In genomic region chr7:2312272-2312929, GRCh38 we compare ENCODE assay signal across 13 cellular contexts. TPM values are rescaled to one million over a fixed set of nuclear protein-coding genes. Genes with fewer than 3 reads are reported as not detected.
DNase-seq lines count a peak whose midpoint lies in the region; ATAC-seq, FAIRE-seq and TF ChIP-seq lines count a peak whose summit lies in the region.
"Had no signal": no experiment of that assay in that cellular context is flagged by ENCODE, and none has a peak within 500 bp of the region (broad histone marks: within the 10 kb centered on the region; RNA-seq: fewer than 3 reads in every experiment).

No MANE protein-coding gene starts in this region.

- H3F3A ChIP-seq in GM23338 (replicated peaks; ENCODE audit: low read depth) = 0 out of 2 replicates have a peak, but pooled peaks cover 11% of the 10 kb centered on the region

- intact Hi-C loops in activated CD4-positive, alpha-beta T cell treated with anti-CD3 and anti-CD28 coated beads for 36 hours (cut with DNase I, micrococcal nuclease) = loop anchor here (5.0 kb wide), 2 partner anchors 320 to 1270 kb away; partner anchors contain the start of genes GPR146 (in 1 of the 2) and TTYH3 (in 1 of the 2)
- intact Hi-C loops in K562 (cut with micrococcal nuclease) = no loop called here

- peak overlapping the region; percentile 62 for H3K4me3 Mint-ChIP-seq in activated CD4-positive, alpha-beta T cell treated with anti-CD3 and anti-CD28 coated beads for 36 hours
- H3K4me3 Mint-ChIP-seq in GM23338 = peak overlapping the region; percentile 57

- POLR2A ChIA-PET in activated CD4-positive, alpha-beta T cell treated with anti-CD3 and anti-CD28 coated beads for 36 hours (lab: Charles Lee) = interaction anchor here (0.6 kb wide), 1 partner anchor 46 kb away, joined by 4 read pairs; no protein-coding TSS in a partner anchor
- POLR2A ChIA-PET in K562 (lab: Yijun Ruan, JAX) = interaction anchor here (0.7 to 1.7 kb wide), 3 partner anchors 8 to 94 kb away, joined by 4 to 5 read pairs (median 4); no protein-coding TSS in a partner anchor

- ATAC-seq in activated CD4-positive, alpha-beta T cell treated with anti-CD3 and anti-CD28 coated beads for 36 hours = no peak
- no peak for ATAC-seq in GM23338
- no peak for ATAC-seq in K562
- no peak for ATAC-seq in GM21526 (IDR thresholded peaks at IDR 0.05; ENCODE audit: low FRiP score, unreplicated experiment)

- H3K27ac Mint-ChIP-seq in activated CD4-positive, alpha-beta T cell treated with anti-CD3 and anti-CD28 coated beads for 36 hours = no peak overlapping the region
- H3K27ac Mint-ChIP-seq in GM23338 = no peak overlapping the region

- peaks cover 57% of the 10 kb centered on the region for H3K79me2 ChIP-seq in GM23338 (replicated peaks; ENCODE audit: insufficient read depth)
- H3K79me2 ChIP-seq in K562 (ENCODE audit: control insufficient read depth, insufficient read depth, low read length) = peaks cover 50% of the 10 kb centered on the region

- TF ChIP-seq EP300 in K562 (IDR thresholded peaks at IDR 0.05; ENCODE audit: low read length) = no peak

- H2AFZ ChIP-seq in GM23338 (no peak overlapping the region), K562 (ENCODE audit: low read depth, low read length) (no peak overlapping the region)

- peaks cover 10% of the 10 kb centered on the region for H3K4me1 ChIP-seq in GM23338 (ENCODE audit: insufficient read depth)
- H3K4me1 ChIP-seq in K562 (replicated peaks in 1 of 2; ENCODE audit: control insufficient read depth in 2 of 2, insufficient read depth in 2 of 2, low read length in 2 of 2) = peaks cover 9 to 36% of the 10 kb centered on the region in 2 experiments; a peak in 4 of 5 replicates

- H3K4me1 Mint-ChIP-seq in activated CD4-positive, alpha-beta T cell treated with anti-CD3 and anti-CD28 coated beads for 36 hours = peaks cover 13% of the 10 kb centered on the region
- H3K4me1 Mint-ChIP-seq in GM23338 = peaks cover 17% of the 10 kb centered on the region

- no peak for TF ChIP-seq CTCF in GM23338 (conservative IDR thresholded peaks at IDR 0.05; ENCODE audit: low read depth in 2 of 2)
- TF ChIP-seq CTCF in K562 (IDR thresholded peaks at IDR 0.05 in 2 of 3, conservative IDR thresholded peaks at IDR 0.05 in 1 of 3; ENCODE audit: insufficient read depth in 2 of 3, low read depth in 1 of 3, low read length in 3 of 3) = no peak
- TF ChIP-seq CTCF in retinal pigment epithelial cell (conservative IDR thresholded peaks at IDR 0.05; ENCODE audit: low read depth, low read length) = no peak

- no peaks in the 10 kb centered on the region for H4K20me1 ChIP-seq in GM23338 (replicated peaks; ENCODE audit: insufficient read depth)
- no peaks in the 10 kb centered on the region for H4K20me1 ChIP-seq in K562 (replicated peaks; ENCODE audit: control insufficient read depth, insufficient read depth, low read length)

- H3K4me3 ChIP-seq in GM23338 (no peak overlapping the region), K562 (no peak overlapping the region), retinal pigment epithelial cell (ENCODE audit: low read length) (peak overlapping the region; percentile 1)
- H3K4me3 ChIP-seq: tibial nerve had no signal

- H3K27me3 Mint-ChIP-seq in activated CD4-positive, alpha-beta T cell treated with anti-CD3 and anti-CD28 coated beads for 36 hours = no peaks in the 10 kb centered on the region
- H3K27me3 Mint-ChIP-seq in GM23338 (ENCODE audit: insufficient read depth, low read depth, poor library complexity) = peaks cover 8% of the 10 kb centered on the region

- FAIRE-seq in K562 (lab: Jason Lieb, UNC) = no peak

- H3K9ac ChIP-seq in K562 (ENCODE audit: insufficient read depth in 1 of 2, low read depth in 2 of 2, low read length in 2 of 2) = peak overlapping the region in 1 of 2 experiments; percentile 50; a peak in 1 of 4 replicates

- H3K27me3 ChIP-seq in GM23338 (ENCODE audit: insufficient read depth) (no peaks in the 10 kb centered on the region), K562 (ENCODE audit: control insufficient read depth in 2 of 2, insufficient read depth in 2 of 2, low read length in 2 of 2) (no peaks in the 10 kb centered on the region)
- H3K27me3 ChIP-seq: tibial nerve had no signal

- no peaks in the 10 kb centered on the region for H3K9me3 ChIP-seq in K562 (replicated peaks; ENCODE audit: control insufficient read depth, insufficient read depth, low read depth, low read length)
- H3K9me3 ChIP-seq: tibial nerve had no signal

- H3K36me3 ChIP-seq in GM23338 (ENCODE audit: insufficient read depth) (no peaks in the 10 kb centered on the region), K562 (ENCODE audit: control insufficient read depth, insufficient read depth, low read length) (peaks cover 10% of the 10 kb centered on the region; the same call in 2 of the 3 replicates)

- H3K27ac ChIP-seq in GM23338 (ENCODE audit: low read depth) = no peak overlapping the region
- H3K27ac ChIP-seq in K562 (ENCODE audit: extremely low read depth, low read depth, low read length) = 0 out of 3 replicates have a peak overlapping the region, but pooled peaks have one; percentile 23
- H3K27ac ChIP-seq: tibial nerve had no signal

- no peaks in the 10 kb centered on the region for H3K36me3 Mint-ChIP-seq in activated CD4-positive, alpha-beta T cell treated with anti-CD3 and anti-CD28 coated beads for 36 hours (ENCODE audit: low read depth)
- peaks cover 8% of the 10 kb centered on the region for H3K36me3 Mint-ChIP-seq in GM23338 (ENCODE audit: low read depth)

- DNase-seq in activated CD4-positive, alpha-beta T cell treated with anti-CD3 and anti-CD28 coated beads for 36 hours = no peak
- DNase-seq in activated CD4-positive, alpha-beta T cell treated with anti-CD3 and anti-CD28 coated beads, Interleukin-2, amount 50 U/mL, for 48 hours = no peak
- no peak for DNase-seq in GM23338 (ENCODE audit: low spot score)
- DNase-seq in K562 (ENCODE audit: extremely low read depth in 1 of 4, low spot score in 3 of 4) = no peak
- DNase-seq in retinal pigment epithelial cell (ENCODE audit: low read depth) = no peak
- DNase-seq in glomerular visceral epithelial cell (ENCODE audit: extremely low spot score) = no peak
- DNase-seq in superior temporal gyrus (ENCODE audit: extremely low spot score) = no peak
- DNase-seq: 8988T; activated CD8-positive, alpha-beta memory T cell treated with anti-CD3 and anti-CD28 coated beads for 24 hours; hippocampal formation; stimulated activated CD4-positive, alpha-beta T cell treated with anti-CD3 and anti-CD28 coated beads, Interleukin-2, amount 100 ng/mL, for 24 hours had no signal

- no peak for TF ChIP-seq POLR2A in K562 (conservative IDR thresholded peaks at IDR 0.05)

- CTCF ChIA-PET in activated CD4-positive, alpha-beta T cell treated with anti-CD3 and anti-CD28 coated beads for 36 hours (lab: Charles Lee) = no interaction called here
- CTCF ChIA-PET in K562 (lab: Yijun Ruan, JAX; ENCODE audit: low intra/inter-chr PET ratio) = no interaction called here

- H3K9me1 ChIP-seq in K562 (ENCODE audit: control insufficient read depth, insufficient read depth, low read length) = peaks cover 2% of the 10 kb centered on the region

- in situ Hi-C loops in K562 (cut with MboI) = no loop called here

- TF ChIP-seq RAD21 in K562 (CRISPR knock-in tag; conservative IDR thresholded peaks at IDR 0.05 in 1 of 2, IDR thresholded peaks at IDR 0.05 in 1 of 2) = no peak

- no peak overlapping the region for H3K4me2 ChIP-seq in GM23338
- H3K4me2 ChIP-seq in K562 (ENCODE audit: insufficient read depth, low read length) = peak overlapping the region; percentile 24; the same call in 1 of the 2 replicates

- no peaks in the 10 kb centered on the region for H3K9me3 Mint-ChIP-seq in activated CD4-positive, alpha-beta T cell treated with anti-CD3 and anti-CD28 coated beads for 36 hours (ENCODE audit: low read depth)
- H3K9me3 Mint-ChIP-seq in GM23338 = 0 out of 3 replicates have a peak, but pooled peaks cover 3% of the 10 kb centered on the region

- WGBS in K562 (ENCODE audit: insufficient coverage, low coverage, missing lambda C conversion rate) = 62% methylated on average over 15 of the region's 17 CpGs

- TSS peak; percentile 51 for BruUV-seq in K562 (replicated peaks; lab: Mats Ljungman, UMichigan)

- no peaks in the 10 kb centered on the region for H3K9me2 ChIP-seq in GM23338 (ENCODE audit: insufficient read depth)

RNA-seq across cellular contexts. Expression of gene SNX8, which starts 1.8 kb away (rescaled TPM):
- total RNA-seq in activated CD4-positive, alpha-beta T cell treated with anti-CD3 and anti-CD28 coated beads for 36 hours = 10 to 100 TPM; 37.1 to 42.4 TPM
- 15.6 and 44.3 TPM in 2 replicates for total RNA-seq in GM23338 (2014; rRNA removed; shearing (Covaris generic))
- polyA plus RNA-seq in GM23338 (2016; fragmentation: Nextera tagmentation; extraction: Ambion mirVana) (49.1 and 50.9 TPM in 2 replicates), K562 (2011; rRNA removed) (45.7 and 47.0 TPM in 2 replicates), K562 (2014; fragmentation: Illumina TruSeq; extraction: Trizol) (33.3 and 35.4 TPM in 2 replicates), K562 (2014; fragmentation: Nextera tagmentation; extraction: Ambion mirVana) (1 to 10 TPM; 2.7 to 7.7 TPM), K562 (2014; rRNA removed) (17.2 and 32.5 TPM in 2 replicates)
- 26.7 and 72.5 TPM in 2 replicates for total RNA-seq in K562 (2011; cell fraction: chromatin; rRNA removed; ENCODE audit: low replicate concordance)
- total RNA-seq in K562 (2011; cell fraction: nucleolus; rRNA removed) = 24.0 and 30.0 TPM in 2 replicates
- 21.8 and 23.5 TPM in 2 replicates for total RNA-seq in K562 (2011; cell fraction: nucleoplasm; rRNA removed)
- total RNA-seq in K562 (2014; rRNA removed) (5.5 and 9.1 TPM in 2 replicates), K562 (2014; rRNA removed; fragmentation: Illumina TruSeq; extraction: Trizol) (8.7 and 12.5 TPM in 2 replicates), K562 (2015; rRNA removed; fragmentation: Illumina TruSeq; extraction: Trizol) (15.9 and 16.9 TPM in 2 replicates), K562 (2021) (50.4 and 51.6 TPM in 2 replicates)
- polyA plus RNA-seq in K562 (2011; cell fraction: cytosol; rRNA removed) = 23.9 and 55.1 TPM in 2 replicates
- 30.5 and 42.3 TPM in 2 replicates for polyA plus RNA-seq in K562 (2011; cell fraction: nucleus; rRNA removed)
- 35.9 and 57.5 TPM in 2 replicates for polyA plus RNA-seq in K562 (2012)
- polyA minus RNA-seq in K562 (2011; rRNA and poly(A)+ RNA removed) = 25.4 and 40.0 TPM in 2 replicates
- polyA minus RNA-seq in K562 (2011; cell fraction: cytosol; rRNA and poly(A)+ RNA removed) = 16.8 and 32.4 TPM in 2 replicates
- polyA minus RNA-seq in K562 (2011; cell fraction: nucleus; rRNA and poly(A)+ RNA removed) = 11.8 and 17.4 TPM in 2 replicates

RNA-seq across cellular contexts. Expression of gene EIF3B, which starts 42.2 kb away (rescaled TPM):
- total RNA-seq in activated CD4-positive, alpha-beta T cell treated with anti-CD3 and anti-CD28 coated beads for 36 hours = 100 to 1,000 TPM; 185 to 227 TPM
- total RNA-seq in GM23338 (2014; rRNA removed; shearing (Covaris generic)) = 323 and 355 TPM in 2 replicates
- polyA plus RNA-seq in GM23338 (2016; fragmentation: Nextera tagmentation; extraction: Ambion mirVana) (106 and 113 TPM in 2 replicates), K562 (2011; rRNA removed) (216 and 279 TPM in 2 replicates), K562 (2014; fragmentation: Illumina TruSeq; extraction: Trizol) (494 and 496 TPM in 2 replicates), K562 (2014; fragmentation: Nextera tagmentation; extraction: Ambion mirVana) (10 to 100 TPM; 25.9 to 57.6 TPM), K562 (2014; rRNA removed) (263 and 278 TPM in 2 replicates)
- total RNA-seq in K562 (2011; cell fraction: chromatin; rRNA removed; ENCODE audit: low replicate concordance) = 583 and 880 TPM in 2 replicates
- 353 and 358 TPM in 2 replicates for total RNA-seq in K562 (2011; cell fraction: nucleolus; rRNA removed)
- 465 and 579 TPM in 2 replicates for total RNA-seq in K562 (2011; cell fraction: nucleoplasm; rRNA removed)
- total RNA-seq in K562 (2014; rRNA removed) (334 and 358 TPM in 2 replicates), K562 (2014; rRNA removed; fragmentation: Illumina TruSeq; extraction: Trizol) (357 and 410 TPM in 2 replicates), K562 (2015; rRNA removed; fragmentation: Illumina TruSeq; extraction: Trizol) (407 and 420 TPM in 2 replicates), K562 (2021) (387 and 416 TPM in 2 replicates)
- 139 and 199 TPM in 2 replicates for polyA plus RNA-seq in K562 (2011; cell fraction: cytosol; rRNA removed)
- polyA plus RNA-seq in K562 (2011; cell fraction: nucleus; rRNA removed) = 409 and 424 TPM in 2 replicates
- 202 and 329 TPM in 2 replicates for polyA plus RNA-seq in K562 (2012)
- 295 and 299 TPM in 2 replicates for polyA minus RNA-seq in K562 (2011; rRNA and poly(A)+ RNA removed)
- 126 and 190 TPM in 2 replicates for polyA minus RNA-seq in K562 (2011; cell fraction: cytosol; rRNA and poly(A)+ RNA removed)
- 97.9 and 165 TPM in 2 replicates for polyA minus RNA-seq in K562 (2011; cell fraction: nucleus; rRNA and poly(A)+ RNA removed)
